26 cellular contexts compared by ENCODE assay signal in genomic region chr14:31703056-31703455, GRCh38.
"Had no signal": no experiment of that assay in that cellular context is flagged by ENCODE, and none has a peak within 500 bp of the region (broad histone marks: within the 10 kb centered on the region; RNA-seq: fewer than 3 reads in every experiment).

No MANE protein-coding gene starts in this region.

- ATAC-seq: foreskin keratinocyte; heart right ventricle; left cardiac atrium; left lung; naive thymus-derived CD8-positive, alpha-beta T cell; right cardiac atrium; stimulated activated effector memory CD8-positive, alpha-beta T cell treated with anti-CD3 and anti-CD28 coated beads, Interleukin-12 subunit alpha, Interleukin-12 subunit beta, amount 100 ng/mL, for 72 hours had no signal

- H3K4me3 Mint-ChIP-seq: endodermal cell; naive thymus-derived CD8-positive, alpha-beta T cell; nephron progenitor cell; stimulated activated effector memory CD8-positive, alpha-beta T cell treated with anti-CD3 and anti-CD28 coated beads, Interleukin-12 subunit alpha, Interleukin-12 subunit beta, amount 100 ng/mL, for 72 hours; type B pancreatic cell had no signal

- H3K36me3 Mint-ChIP-seq: stimulated activated effector memory CD8-positive, alpha-beta T cell treated with anti-CD3 and anti-CD28 coated beads, Interleukin-12 subunit alpha, Interleukin-12 subunit beta, amount 100 ng/mL, for 72 hours had no signal

- H3K4me3 ChIP-seq: heart right ventricle, left lung, prostate gland, sigmoid colon, stomach, thyroid gland had no signal

- H3K27ac Mint-ChIP-seq: endodermal cell; naive thymus-derived CD8-positive, alpha-beta T cell; nephron progenitor cell; stimulated activated effector memory CD8-positive, alpha-beta T cell treated with anti-CD3 and anti-CD28 coated beads, Interleukin-12 subunit alpha, Interleukin-12 subunit beta, amount 100 ng/mL, for 72 hours; type B pancreatic cell had no signal

- DNase-seq: cerebellar nuclear complex; effector CD8-positive, alpha-beta T cell; endodermal cell; erythroblast; foreskin keratinocyte; glutamatergic neuron; heart right ventricle; hippocampal formation; left cardiac atrium; left lung; mammary epithelial cell; mesendoderm; midbrain; naive thymus-derived CD8-positive, alpha-beta T cell; nephron progenitor cell; nucleus accumbens; right cardiac atrium; sigmoid colon; stimulated activated CD4-positive, alpha-beta T cell treated with anti-CD3 and anti-CD28 coated beads, Interleukin-2, amount 100 ng/mL, for 24 hours; stimulated activated CD4-positive, alpha-beta T cell treated with anti-CD3 and anti-CD28 coated beads, Interleukin-4, amount 100 ng/mL, for 24 hours; stimulated activated naive CD4-positive, alpha-beta T cell treated with Interleukin-2 at 50 U/mL for 16 hours; stomach; thyroid gland had no signal

- H3K27me3 Mint-ChIP-seq: naive thymus-derived CD8-positive, alpha-beta T cell; type B pancreatic cell had no signal

- H3K4me1 Mint-ChIP-seq: nephron progenitor cell; stimulated activated effector memory CD8-positive, alpha-beta T cell treated with anti-CD3 and anti-CD28 coated beads, Interleukin-12 subunit alpha, Interleukin-12 subunit beta, amount 100 ng/mL, for 72 hours had no signal
